In the genomic region with DNA sequence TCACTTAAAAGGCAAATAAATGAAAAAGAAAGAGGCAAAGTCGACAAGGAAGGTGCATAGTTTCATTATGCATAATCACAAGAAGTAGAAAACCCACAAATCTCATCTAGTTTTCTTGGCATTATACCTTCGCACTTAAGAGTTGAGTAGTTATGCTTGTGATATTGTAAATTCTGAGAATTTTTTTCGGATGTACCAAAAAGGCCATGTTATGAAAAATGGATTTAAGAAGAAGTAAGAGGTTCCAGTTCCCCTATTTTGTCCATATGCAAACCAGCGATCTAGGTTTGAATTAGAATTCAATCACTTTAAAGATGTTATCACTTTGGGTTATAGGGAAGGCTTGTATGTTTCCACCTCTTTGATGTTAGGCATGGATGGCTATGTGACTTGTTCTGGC, we compare ENCODE assay signal across 16 cellular contexts. TPM values are rescaled to one million over a fixed set of nuclear protein-coding genes. Genes with fewer than 3 reads are reported as not detected.
A peak's percentile ranks its signal among the peaks of the same experiment; 100 is the strongest.
DNase-seq lines count a peak whose midpoint lies in the region; ATAC-seq and TF ChIP-seq lines count a peak whose summit lies in the region.
"Had no signal": no experiment of that assay in that cellular context is flagged by ENCODE, and none has a peak within 500 bp of the region (broad histone marks: within the 10 kb centered on the region; RNA-seq: fewer than 3 reads in every experiment).

No MANE protein-coding gene starts in this region.

- DNase-seq in Right ventricle myocardium superior (no peak), BE2C (no peak), posterior vena cava (ENCODE audit: low spot score) (no peak), NCI-H748 (lab: John Stamatoyannopoulos, UW; ENCODE audit: unreplicated experiment) (no peak)
- DNase-seq: activated naive CD8-positive, alpha-beta T cell treated with anti-CD3 and anti-CD28 coated beads for 36 hours; dermis blood vessel endothelial cell; foreskin melanocyte; HFFc6; left colon; NCI-H524; nucleus accumbens had no signal

- H3K9me3 ChIP-seq in BLaER1 = no peaks in the 10 kb centered on the region
- H3K9me3 ChIP-seq in BE2C = no peaks in the 10 kb centered on the region

- TF ChIP-seq CTCF in BE2C (IDR thresholded peaks at IDR 0.05; ENCODE audit: low read depth, low read length) = no peak

- peak; percentile 87 for ATAC-seq in GM19035 (IDR thresholded peaks at IDR 0.05; ENCODE audit: unreplicated experiment)
- ATAC-seq in HG02571 (IDR thresholded peaks at IDR 0.05; ENCODE audit: unreplicated experiment) = peak; percentile 83
- ATAC-seq in HG03196 (IDR thresholded peaks at IDR 0.05; ENCODE audit: unreplicated experiment) = peak; percentile 77
- ATAC-seq in Right ventricle myocardium superior (ENCODE audit: poor library complexity) = no peak
- ATAC-seq: left colon had no signal

- H3K4me1 ChIP-seq in BLaER1 (peaks cover 16% of the 10 kb centered on the region), BE2C (no peaks in the 10 kb centered on the region)

- H3K27ac ChIP-seq in BLaER1 = no peak overlapping the region

- H3K4me3 ChIP-seq in BLaER1 (no peak overlapping the region), BE2C (ENCODE audit: low read depth, low read length) (no peak overlapping the region)

- no peaks in the 10 kb centered on the region for H4K20me1 ChIP-seq in BLaER1

- H3K9ac ChIP-seq in BLaER1 = no peak overlapping the region

- H3K4me2 ChIP-seq in BLaER1 = peak overlapping the region; percentile 48; the same call in 1 of the 2 replicates

- no peaks in the 10 kb centered on the region for H3K27me3 ChIP-seq in BLaER1
- H3K27me3 ChIP-seq in BE2C = no peaks in the 10 kb centered on the region

- intact Hi-C loops in Right ventricle myocardium superior (cut with DNase I) = no loop called here
- intact Hi-C loops in posterior vena cava (cut with DNase I) = no loop called here

- H3K36me3 ChIP-seq in BLaER1 = no peaks in the 10 kb centered on the region
- no peaks in the 10 kb centered on the region for H3K36me3 ChIP-seq in BE2C

RNA-seq across cellular contexts. Expression of a gene that starts 7.9 kb away (rescaled TPM):
- total RNA-seq in Right ventricle myocardium superior (not detected), posterior vena cava (under 1 TPM; 0.05 to 0.19 TPM)
- 1.6 TPM for polyA plus RNA-seq in BE2C (2012; ENCODE audit: insufficient read depth, insufficient read length, low read depth)
- total RNA-seq: activated naive CD8-positive, alpha-beta T cell treated with anti-CD3 and anti-CD28 coated beads for 36 hours; HFFc6; SK-MEL-5 had no signal

RNA-seq across cellular contexts. Expression of a gene that starts 51.4 kb away (rescaled TPM):
- total RNA-seq in Right ventricle myocardium superior = 37.5 TPM
- polyA plus RNA-seq in BE2C (2012; ENCODE audit: insufficient read depth, insufficient read length, low read depth) = 9.3 TPM
- 10 to 100 TPM; 34.7 to 44.6 TPM for total RNA-seq in posterior vena cava

RNA-seq across cellular contexts. Expression of a gene that starts 51.5 kb away (rescaled TPM):
- total RNA-seq in Right ventricle myocardium superior = 18.5 TPM
- 14.3 TPM for polyA plus RNA-seq in BE2C (2012; ENCODE audit: insufficient read depth, insufficient read length, low read depth)
- 10 to 100 TPM; 19.0 to 20.9 TPM for total RNA-seq in posterior vena cava
